1 cellular context compared by ENCODE assay signal in the genomic region with DNA sequence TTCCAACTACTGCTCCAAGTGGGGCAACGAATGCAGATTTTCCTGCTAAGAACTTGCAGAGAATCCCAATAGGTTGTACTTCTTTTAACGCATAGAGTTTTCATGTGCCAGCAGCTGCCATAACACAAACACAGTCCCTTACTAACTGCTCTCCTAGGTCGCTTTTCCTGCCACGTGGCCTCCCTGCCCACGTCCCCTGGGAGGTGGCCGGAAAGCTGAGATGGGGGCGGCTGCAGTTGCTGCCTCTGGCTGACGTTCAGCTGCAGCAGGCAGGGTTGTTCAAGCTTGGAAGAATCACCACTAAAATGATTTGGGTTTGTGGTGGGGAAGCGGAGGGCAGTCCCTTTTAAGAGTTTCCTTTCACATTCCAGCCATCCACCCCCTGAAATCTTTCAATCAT.
TF ChIP-seq lines count a peak whose summit lies in the region.

No MANE protein-coding gene starts in this region.

TF ChIP-seq in GM12878, 131 proteins besides CTCF, POLR2A, EP300 and RAD21 (continued from another document):
- TF ChIP-seq, protein P1, sequence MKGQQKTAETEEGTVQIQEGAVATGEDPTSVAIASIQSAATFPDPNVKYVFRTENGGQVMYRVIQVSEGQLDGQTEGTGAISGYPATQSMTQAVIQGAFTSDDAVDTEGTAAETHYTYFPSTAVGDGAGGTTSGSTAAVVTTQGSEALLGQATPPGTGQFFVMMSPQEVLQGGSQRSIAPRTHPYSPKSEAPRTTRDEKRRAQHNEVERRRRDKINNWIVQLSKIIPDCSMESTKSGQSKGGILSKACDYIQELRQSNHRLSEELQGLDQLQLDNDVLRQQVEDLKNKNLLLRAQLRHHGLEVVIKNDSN (IDR thresholded peaks at IDR 0.05; ENCODE audit: borderline replicate concordance, extremely low read length, insufficient read depth, low read depth, low read length), result peak; percentile 15
- TF ChIP-seq SUZ12 (IDR thresholded peaks at IDR 0.05; ENCODE audit: unreplicated experiment) (no peak), CBFB (IDR thresholded peaks at IDR 0.05; ENCODE audit: low read depth) (no peak)
- TF ChIP-seq, protein P2, sequence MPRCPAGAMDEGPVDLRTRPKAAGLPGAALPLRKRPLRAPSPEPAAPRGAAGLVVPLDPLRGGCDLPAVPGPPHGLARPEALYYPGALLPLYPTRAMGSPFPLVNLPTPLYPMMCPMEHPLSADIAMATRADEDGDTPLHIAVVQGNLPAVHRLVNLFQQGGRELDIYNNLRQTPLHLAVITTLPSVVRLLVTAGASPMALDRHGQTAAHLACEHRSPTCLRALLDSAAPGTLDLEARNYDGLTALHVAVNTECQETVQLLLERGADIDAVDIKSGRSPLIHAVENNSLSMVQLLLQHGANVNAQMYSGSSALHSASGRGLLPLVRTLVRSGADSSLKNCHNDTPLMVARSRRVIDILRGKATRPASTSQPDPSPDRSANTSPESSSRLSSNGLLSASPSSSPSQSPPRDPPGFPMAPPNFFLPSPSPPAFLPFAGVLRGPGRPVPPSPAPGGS (IDR thresholded peaks at IDR 0.05; ENCODE audit: borderline replicate concordance, insufficient read depth, low read depth, low read length, poor library complexity, severe bottlenecking), result no peak
